Comparison of ENCODE assay signal across 8 cellular contexts in the genomic region with DNA sequence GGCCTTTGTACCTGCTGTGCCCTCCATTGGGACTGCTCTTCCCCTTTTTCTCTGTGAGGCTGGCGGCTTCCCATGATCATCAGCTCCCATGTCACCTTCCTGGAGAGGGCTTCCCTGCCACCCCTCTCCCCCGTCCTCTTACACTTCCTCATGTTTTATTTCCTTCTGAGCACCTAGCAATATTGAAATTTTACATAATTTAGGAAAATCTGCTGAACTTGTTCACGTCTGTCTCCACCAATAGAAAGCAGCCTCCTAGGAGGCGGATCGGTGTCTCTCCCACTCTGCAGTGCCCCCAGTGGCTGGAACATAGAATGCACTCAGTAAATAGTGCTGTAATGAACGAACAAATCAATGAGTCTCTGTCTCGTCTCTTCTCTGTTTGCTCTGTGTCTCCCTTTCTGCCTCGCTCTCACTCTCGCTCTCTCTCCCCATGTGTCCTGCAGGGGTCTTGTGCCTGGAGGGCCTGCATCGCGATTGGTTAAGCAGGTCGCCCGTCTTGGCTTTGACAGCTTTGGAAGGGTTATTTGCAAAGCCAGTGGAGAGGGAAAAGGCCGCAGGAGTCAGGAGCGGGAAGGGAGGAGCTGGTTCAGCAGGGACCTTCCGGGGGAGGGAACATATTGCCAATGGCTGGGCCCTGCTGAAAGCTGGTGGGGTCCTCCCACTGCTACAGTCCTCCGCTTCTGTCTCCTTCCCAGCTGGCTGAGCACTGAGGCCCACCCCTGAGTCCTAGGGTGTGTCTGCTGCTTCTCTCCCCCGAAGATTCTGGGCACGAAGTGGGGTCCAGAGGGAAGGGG. TPM values are rescaled to one million over a fixed set of nuclear protein-coding genes. Genes with fewer than 3 reads are reported as not detected.
DNase-seq lines count a peak whose midpoint lies in the region; ATAC-seq and TF ChIP-seq lines count a peak whose summit lies in the region.

No MANE protein-coding gene starts in this region.

- H3K27ac Mint-ChIP-seq in neural progenitor cell, result no peak overlapping the region

- no peak overlapping the region for H3K4me3 Mint-ChIP-seq in neural progenitor cell

- H3K79me2 ChIP-seq in neural progenitor cell (ENCODE audit: low read depth), result no peaks in the 10 kb centered on the region

- H3K9me3 Mint-ChIP-seq in neural progenitor cell, result no peaks in the 10 kb centered on the region

- peaks cover 29% of the 10 kb centered on the region for H3F3A ChIP-seq in neural progenitor cell (ENCODE audit: low read depth)

- H2AFZ ChIP-seq in neural progenitor cell (replicated peaks), result peak overlapping the region; percentile 98

- H3K27me3 ChIP-seq in HUES64 (ENCODE audit: insufficient read depth, low read length) (no peaks in the 10 kb centered on the region), foreskin keratinocyte (no peaks in the 10 kb centered on the region), neural progenitor cell (no peaks in the 10 kb centered on the region)

- WGBS in HUES64, result 20% methylated on average over 19 of the region's 19 CpGs

- H3K36me3 Mint-ChIP-seq in neural progenitor cell, result no peaks in the 10 kb centered on the region

- peak; percentile 66 for ATAC-seq in foreskin keratinocyte
- no peak for ATAC-seq in GM21423 (IDR thresholded peaks at IDR 0.05; ENCODE audit: unreplicated experiment)

- H3K4me3 ChIP-seq in GM08714 (ENCODE audit: low read length), result peak overlapping the region; percentile 7; the same call in 1 of the 2 replicates
- peak overlapping the region; percentile 45 for H3K4me3 ChIP-seq in HUES64 (ENCODE audit: low read length)
- H3K4me3 ChIP-seq in neural progenitor cell, result peak overlapping the region; percentile 31

- H4K20me1 ChIP-seq in neural progenitor cell (ENCODE audit: low read depth), result no peaks in the 10 kb centered on the region

- H3K9ac ChIP-seq in HUES64 (ENCODE audit: low read depth, low read length) (peak overlapping the region; percentile 34; the same call in 1 of the 2 replicates), neural progenitor cell (no peak overlapping the region)

- peak overlapping the region; percentile 63 for H3K27ac ChIP-seq in HUES64 (ENCODE audit: low read depth, low read length)
- no peak overlapping the region for H3K27ac ChIP-seq in foreskin keratinocyte
- peak overlapping the region; percentile 51 for H3K27ac ChIP-seq in neural progenitor cell

- H3K36me3 ChIP-seq in HUES64 (ENCODE audit: insufficient read depth, low read length), result no peaks in the 10 kb centered on the region
- H3K36me3 ChIP-seq in neural progenitor cell, result no peaks in the 10 kb centered on the region

- TF ChIP-seq CTCF in foreskin keratinocyte (conservative IDR thresholded peaks at IDR 0.05), result peak; percentile 81
- TF ChIP-seq CTCF in neural progenitor cell (IDR thresholded peaks at IDR 0.05), result peak; percentile 96

- peaks cover 33% of the 10 kb centered on the region for H3K4me1 Mint-ChIP-seq in neural progenitor cell

- H3K4me2 ChIP-seq in neural progenitor cell, result peak overlapping the region; percentile 75

- DNase-seq in RPMI8226, result peak; percentile 71
- DNase-seq in activated T-helper 9 cell treated with anti-CD3 and anti-CD28 coated beads, Interleukin-2, amount 50 U/mL, for 16 hours (ENCODE audit: low read depth), result peak; percentile 31
- DNase-seq in foreskin keratinocyte, result peak in 1 of 2 donors; percentile 47
- peak; percentile 77 for DNase-seq in neural progenitor cell (ENCODE audit: low spot score)
- DNase-seq in stromal cell of bone marrow (ENCODE audit: low read depth), result peak; percentile 40

- H3K9me3 ChIP-seq in HUES64 (ENCODE audit: insufficient read depth, low read depth, low read length) (no peaks in the 10 kb centered on the region), neural progenitor cell (ENCODE audit: low read depth) (no peaks in the 10 kb centered on the region)

- peaks cover 19% of the 10 kb centered on the region for H3K4me1 ChIP-seq in HUES64 (ENCODE audit: insufficient read depth, low read length)
- H3K4me1 ChIP-seq in foreskin keratinocyte, result no peaks in the 10 kb centered on the region
- peaks cover 28% of the 10 kb centered on the region for H3K4me1 ChIP-seq in neural progenitor cell

- peaks cover 8% of the 10 kb centered on the region for H3K27me3 Mint-ChIP-seq in neural progenitor cell (ENCODE audit: insufficient read depth, low read depth)

RNA-seq across cellular contexts. Expression of gene OCSTAMP, which starts 12.1 kb away (rescaled TPM):
- 0.15 TPM for polyA plus RNA-seq in HUES64 (2013, experiment 1 of 2)
- polyA plus RNA-seq in HUES64 (2013, experiment 2 of 2), result 0.13 TPM
- total RNA-seq in foreskin keratinocyte, result not detected in 2 replicates
- polyA plus RNA-seq in foreskin keratinocyte, result not detected in 2 replicates
- not detected in 2 replicates for total RNA-seq in neural progenitor cell (ENCODE audit: low replicate concordance)

RNA-seq across cellular contexts. Expression of gene ZNF334, which starts 49.2 kb away (rescaled TPM):
- polyA plus RNA-seq in HUES64 (2013, experiment 1 of 2), result 9.9 TPM
- 11.0 TPM for polyA plus RNA-seq in HUES64 (2013, experiment 2 of 2)
- 3.7 and 4.5 TPM in 2 replicates for total RNA-seq in foreskin keratinocyte
- 1.6 and 2.0 TPM in 2 replicates for polyA plus RNA-seq in foreskin keratinocyte
- total RNA-seq in neural progenitor cell (ENCODE audit: low replicate concordance), result 29.0 and 45.9 TPM in 2 replicates
